In genomic region chr10:113059001-113059780, GRCh38 we compare ENCODE assay signal across 10 cellular contexts.
DNase-seq lines count a peak whose midpoint lies in the region; ATAC-seq, FAIRE-seq and TF ChIP-seq lines count a peak whose summit lies in the region.
"Had no signal": no experiment of that assay in that cellular context is flagged by ENCODE, and none has a peak within 500 bp of the region (broad histone marks: within the 10 kb centered on the region; RNA-seq: fewer than 3 reads in every experiment).

No MANE protein-coding gene starts in this region.

- H3K36me3 ChIP-seq in osteoblast (ENCODE audit: insufficient read depth, low read length): no peaks in the 10 kb centered on the region

- H3K27ac ChIP-seq in osteoblast (ENCODE audit: low read depth, low read length): peak overlapping the region; percentile 98

- H3K4me1 ChIP-seq in osteoblast (ENCODE audit: insufficient read depth, low read length): peaks cover 60% of the 10 kb centered on the region

- no peak overlapping the region for H2AFZ ChIP-seq in osteoblast (ENCODE audit: low read length)

- no peak for ATAC-seq in HG02759 (IDR thresholded peaks at IDR 0.05; ENCODE audit: unreplicated experiment)
- ATAC-seq: stimulated activated naive B cell treated with anti-CD40 and anti-IgM and Interleukin-4, amounts not matched to agents 10 μg/mL and 1 μg/mL and 100 μg/mL, for 72 hours had no signal

- peaks cover 51% of the 10 kb centered on the region for H3K79me2 ChIP-seq in osteoblast (ENCODE audit: insufficient read depth, low read length)

- H3K27me3 ChIP-seq in osteoblast (ENCODE audit: insufficient read depth, low read length): no peaks in the 10 kb centered on the region

- no peaks in the 10 kb centered on the region for H4K20me1 ChIP-seq in osteoblast (ENCODE audit: insufficient read depth, low read length)

- TF ChIP-seq CTCF in AG10803 (conservative IDR thresholded peaks at IDR 0.05; ENCODE audit: low read length) (no peak), foreskin fibroblast (IDR thresholded peaks at IDR 0.05; ENCODE audit: low read depth, low read length) (no peak), osteoblast (IDR thresholded peaks at IDR 0.05; ENCODE audit: extremely low read depth, low read depth, low read length) (no peak)

- peak overlapping the region; percentile 84 for H3K4me2 ChIP-seq in osteoblast (ENCODE audit: insufficient read depth, low read length)

- DNase-seq in AG10803 (ENCODE audit: low read depth) (peak; percentile 86), foreskin fibroblast (peak; percentile 61 to 85), osteoblast (ENCODE audit: insufficient read length, low spot score, missing footprints) (peak; percentile 84), NCI-H82 treated with DMSO at 0.1 percent for 48 hours (lab: John Stamatoyannopoulos, UW; ENCODE audit: unreplicated experiment) (no peak), NCI-H1417 (lab: John Stamatoyannopoulos, UW) (no peak), G401 (ENCODE audit: low spot score) (no peak)
- DNase-seq: Calu3; stimulated activated naive B cell treated with anti-CD40 and anti-IgM and Interleukin-4, amounts not matched to agents 10 μg/mL and 1 μg/mL and 100 μg/mL, for 72 hours had no signal

- peak overlapping the region; percentile 46 for H3K4me3 ChIP-seq in AG10803 (ENCODE audit: low read length)
- H3K4me3 ChIP-seq in foreskin fibroblast (ENCODE audit: low read depth in 1 of 2, low read length in 2 of 2): peak overlapping the region; percentile 5 to 46
- H3K4me3 ChIP-seq in osteoblast (ENCODE audit: insufficient read depth, low read length): peak overlapping the region; percentile 59

- H3K9me3 ChIP-seq in osteoblast (ENCODE audit: low read depth, low read length): no peaks in the 10 kb centered on the region

- FAIRE-seq in TTC549 (lab: Jason Lieb, UNC): peak; percentile 97

- in situ Hi-C loops in G401 (cut with HindIII; ENCODE audit: low sequenced_read_pairs): no loop called here

Comparison
In these comparisons a context has a peak if more than half of its experiments do, and no peak if none do; other contexts are left out.
1. DNase-seq: peak in AG10803 (single experiment), foreskin fibroblast (2 of 2) and osteoblast (single experiment); none in NCI-H82 treated with DMSO at 0.1 percent for 48 hours (single experiment), NCI-H1417 (0 of 3) and G401 (single experiment).
2. Peak in every context shown above with its lines, with median percentiles within 50 percentile points of each other: H3K4me3 ChIP-seq.